ENCODE assay signal across 20 cellular contexts in genomic region chr12:108753969-108754368, GRCh38. TPM values are rescaled to one million over a fixed set of nuclear protein-coding genes. Genes with fewer than 3 reads are reported as not detected.
DNase-seq lines count a peak whose midpoint lies in the region; ATAC-seq, FAIRE-seq and TF ChIP-seq lines count a peak whose summit lies in the region.
"Had no signal": no experiment of that assay in that cellular context is flagged by ENCODE, and none has a peak within 500 bp of the region (broad histone marks: within the 10 kb centered on the region; RNA-seq: fewer than 3 reads in every experiment).

No MANE protein-coding gene starts in this region.

- ATAC-seq in HepG2 (no peak), right lobe of liver (no peak)
- no peak for ATAC-seq in central memory CD8-positive, alpha-beta T cell (replicated peaks; ENCODE audit: extremely low read depth, poor library complexity, severe bottlenecking)
- ATAC-seq: GM23338 had no signal

- no peaks in the 10 kb centered on the region for H3K27me3 ChIP-seq in HepG2 (ENCODE audit: control insufficient read depth in 1 of 2, insufficient read depth in 2 of 2, low read length in 2 of 2)
- no peaks in the 10 kb centered on the region for H3K27me3 ChIP-seq in right lobe of liver
- no peaks in the 10 kb centered on the region for H3K27me3 ChIP-seq in neural progenitor cell
- H3K27me3 ChIP-seq in spleen (replicated peaks in 1 of 7) = no peaks in the 10 kb centered on the region
- H3K27me3 ChIP-seq: BLaER1 had no signal

- H3K27ac ChIP-seq in HepG2 (ENCODE audit: extremely low read length, insufficient read depth, low read length) = no peak overlapping the region
- no peak overlapping the region for H3K27ac ChIP-seq in right lobe of liver
- no peak overlapping the region for H3K27ac ChIP-seq in neural progenitor cell
- H3K27ac ChIP-seq in spleen = no peak overlapping the region
- H3K27ac ChIP-seq: BLaER1 had no signal

- WGBS in HepG2 (ENCODE audit: low lambda C conversion rate) = 79% methylated on average over 5 of the region's 7 CpGs
- 80% methylated on average over 6 of the region's 7 CpGs for WGBS in right lobe of liver (ENCODE audit: insufficient coverage, low coverage, low lambda C conversion rate, missing lambda C conversion rate)
- 75 to 89% (median 86%) methylated on average over 5 to 7 of the region's 7 CpGs for WGBS in spleen, 5 donors

- H3K9ac ChIP-seq in HepG2 (ENCODE audit: insufficient read depth, low read depth, low read length) = no peak overlapping the region
- H3K9ac ChIP-seq in neural progenitor cell = no peak overlapping the region
- H3K9ac ChIP-seq: BLaER1 had no signal

- peaks cover 31% of the 10 kb centered on the region for H3K4me1 ChIP-seq in HepG2 (ENCODE audit: insufficient read depth, low read length)
- H3K4me1 ChIP-seq in right lobe of liver = no peaks in the 10 kb centered on the region
- peaks cover 3% of the 10 kb centered on the region for H3K4me1 ChIP-seq in neural progenitor cell
- no peaks in the 10 kb centered on the region for H3K4me1 ChIP-seq in spleen
- H3K4me1 ChIP-seq: BLaER1 had no signal

- TF ChIP-seq EP300 in HepG2 (IDR thresholded peaks at IDR 0.05; ENCODE audit: low read depth in 2 of 2, low read length in 2 of 2) (no peak), HepG2 (CRISPR knock-in tag; IDR thresholded peaks at IDR 0.05; ENCODE audit: borderline replicate concordance) (no peak)

- TF ChIP-seq RAD21 in HepG2 (CRISPR knock-in tag; IDR thresholded peaks at IDR 0.05) = no peak

- no peak overlapping the region for H3K4me2 ChIP-seq in HepG2 (ENCODE audit: low read depth, low read length)
- no peak overlapping the region for H3K4me2 ChIP-seq in neural progenitor cell
- H3K4me2 ChIP-seq: BLaER1, GM23338 had no signal

- FAIRE-seq in HepG2 (lab: Jason Lieb, UNC) = no peak
- FAIRE-seq: GM19239, H54 had no signal

- no peaks in the 10 kb centered on the region for H3K79me2 ChIP-seq in HepG2 (ENCODE audit: insufficient read depth, low read length)
- no peaks in the 10 kb centered on the region for H3K79me2 ChIP-seq in neural progenitor cell (ENCODE audit: low read depth)

- H3K4me3 Mint-ChIP-seq in central memory CD8-positive, alpha-beta T cell = no peak overlapping the region
- H3K4me3 Mint-ChIP-seq in neural progenitor cell = no peak overlapping the region
- H3K4me3 Mint-ChIP-seq: CD14-positive monocyte; CD4-positive, alpha-beta memory T cell; GM23338; HFFc6 had no signal

- H3K36me3 Mint-ChIP-seq in central memory CD8-positive, alpha-beta T cell (ENCODE audit: insufficient read depth) = no peaks in the 10 kb centered on the region
- no peaks in the 10 kb centered on the region for H3K36me3 Mint-ChIP-seq in neural progenitor cell
- H3K36me3 Mint-ChIP-seq: CD14-positive monocyte; CD4-positive, alpha-beta memory T cell had no signal

- no peaks in the 10 kb centered on the region for H3K4me1 Mint-ChIP-seq in central memory CD8-positive, alpha-beta T cell
- peaks cover 24% of the 10 kb centered on the region for H3K4me1 Mint-ChIP-seq in neural progenitor cell
- H3K4me1 Mint-ChIP-seq: CD4-positive, alpha-beta memory T cell; GM23338 had no signal

- POLR2A ChIA-PET in HepG2 (lab: Yijun Ruan, JAX) = no interaction called here

- CTCF ChIA-PET in HepG2 (lab: Yijun Ruan, JAX; ENCODE audit: low intra/inter-chr PET ratio, low total read pairs) = no interaction called here

- no peaks in the 10 kb centered on the region for H3F3A ChIP-seq in neural progenitor cell (ENCODE audit: low read depth)

- H3K9me3 ChIP-seq in HepG2 (ENCODE audit: low read length) = no peaks in the 10 kb centered on the region
- no peaks in the 10 kb centered on the region for H3K9me3 ChIP-seq in right lobe of liver
- H3K9me3 ChIP-seq in neural progenitor cell (ENCODE audit: low read depth) = no peaks in the 10 kb centered on the region
- H3K9me3 ChIP-seq in spleen = no peaks in the 10 kb centered on the region
- H3K9me3 ChIP-seq: BLaER1 had no signal

- BruUV-seq in HepG2 (replicated peaks; lab: Mats Ljungman, UMichigan) = no TSS peak

- DNase-seq in HepG2 (ENCODE audit: low spot score) (no peak), right lobe of liver (no peak), neural progenitor cell (ENCODE audit: low spot score) (no peak), spleen (peak; percentile 72), DMS79 (lab: John Stamatoyannopoulos, UW) (no peak), amniotic stem cell (lab: John Stamatoyannopoulos, UW) (no peak), glomerular visceral epithelial cell (ENCODE audit: extremely low spot score) (no peak)
- no peak for DNase-seq in central memory CD8-positive, alpha-beta T cell (ENCODE audit: low spot score in 2 of 2)
- DNase-seq: 8988T; CD4-positive, alpha-beta memory T cell; DMS153; DMS79 treated with DMSO at 0.1 percent for 48 hours; GF-D8; HCEC 1CT; HFFc6 had no signal

- TF ChIP-seq CTCF in HepG2 (CRISPR knock-in tag; IDR thresholded peaks at IDR 0.05) (no peak), right lobe of liver (IDR thresholded peaks at IDR 0.05) (no peak), neural progenitor cell (IDR thresholded peaks at IDR 0.05) (no peak), spleen (IDR thresholded peaks at IDR 0.05 in 8 of 11, conservative IDR thresholded peaks at IDR 0.05 in 3 of 11) (no peak)

- no peaks in the 10 kb centered on the region for H3K9me3 Mint-ChIP-seq in central memory CD8-positive, alpha-beta T cell
- no peaks in the 10 kb centered on the region for H3K9me3 Mint-ChIP-seq in neural progenitor cell
- H3K9me3 Mint-ChIP-seq: CD4-positive, alpha-beta memory T cell; GM23338; HFFc6 had no signal

- H2AFZ ChIP-seq in HepG2 (ENCODE audit: low read length) = no peak overlapping the region
- H2AFZ ChIP-seq in neural progenitor cell (replicated peaks) = no peak overlapping the region
- H2AFZ ChIP-seq: GM23338 had no signal

- H3K27ac Mint-ChIP-seq in central memory CD8-positive, alpha-beta T cell (ENCODE audit: low read depth) = peak overlapping the region; percentile 58
- H3K27ac Mint-ChIP-seq in neural progenitor cell = peak overlapping the region; percentile 77
- H3K27ac Mint-ChIP-seq: CD4-positive, alpha-beta memory T cell; GM23338; HFFc6 had no signal

- no peaks in the 10 kb centered on the region for H3K36me3 ChIP-seq in HepG2 (replicated peaks in 1 of 2; ENCODE audit: control insufficient read depth in 1 of 2, insufficient read depth in 2 of 2, low read length in 2 of 2)
- H3K36me3 ChIP-seq in right lobe of liver = no peaks in the 10 kb centered on the region
- H3K36me3 ChIP-seq in neural progenitor cell = no peaks in the 10 kb centered on the region
- H3K36me3 ChIP-seq in spleen = no peaks in the 10 kb centered on the region
- H3K36me3 ChIP-seq: BLaER1 had no signal

- in situ Hi-C loops in HepG2 (cut with HindIII; ENCODE audit: extremely low pct_ligation_motif_present, low pct_unique_long_range_greater_than_20kb) = no loop called here

- H3K27me3 Mint-ChIP-seq in central memory CD8-positive, alpha-beta T cell = no peaks in the 10 kb centered on the region
- peaks cover 6% of the 10 kb centered on the region for H3K27me3 Mint-ChIP-seq in neural progenitor cell (ENCODE audit: insufficient read depth, low read depth)
- H3K27me3 Mint-ChIP-seq: CD4-positive, alpha-beta memory T cell had no signal

- intact Hi-C loops in HepG2 (cut with micrococcal nuclease; ENCODE audit: unreplicated experiment) (loop anchor here (1.0 kb wide), 1 partner anchor 8 kb away; no protein-coding TSS in a partner anchor), right lobe of liver (cut with DNase I) (no loop called here), spleen (cut with DNase I; ENCODE audit: low total_unique reads) (no loop called here)

- TF ChIP-seq POLR2A in HepG2 (IDR thresholded peaks at IDR 0.05; ENCODE audit: insufficient read depth in 1 of 2, low read depth in 2 of 2, low read length in 2 of 2) (no peak), right lobe of liver (IDR thresholded peaks at IDR 0.05) (no peak), spleen (IDR thresholded peaks at IDR 0.05) (no peak)

- H4K20me1 ChIP-seq in HepG2 (ENCODE audit: insufficient read depth, low read length) = no peaks in the 10 kb centered on the region
- no peaks in the 10 kb centered on the region for H4K20me1 ChIP-seq in neural progenitor cell (ENCODE audit: low read depth)
- H4K20me1 ChIP-seq: BLaER1 had no signal

- H3K4me3 ChIP-seq in HepG2 (replicated peaks in 1 of 3; ENCODE audit: insufficient read depth in 1 of 3, low read depth in 2 of 3, low read length in 3 of 3) (no peak overlapping the region), right lobe of liver (no peak overlapping the region), neural progenitor cell (no peak overlapping the region), spleen (no peak overlapping the region)
- H3K4me3 ChIP-seq: BLaER1, GM23338 had no signal

TF ChIP-seq in HepG2, 621 proteins besides CTCF, POLR2A, EP300 and RAD21 (continues in another document):
- TF ChIP-seq DNMT3B (CRISPR knock-in tag; conservative IDR thresholded peaks at IDR 0.05) = no peak

RNA-seq across cellular contexts. Expression of gene CORO1C, which starts 22.7 kb away (rescaled TPM):
- total RNA-seq in HepG2 (2016; rRNA removed; fragmentation: Illumina TruSeq; extraction: Trizol) (73.7 and 128 TPM in 2 replicates), right lobe of liver (100 to 1,000 TPM in 1 of 6 experiments, 10 to 100 TPM in 5; 36.6 to 100 (median 57.5) TPM), neural progenitor cell (ENCODE audit: low replicate concordance) (116 and 128 TPM in 2 replicates), spleen (100 to 1,000 TPM in 2 of 7 donors, 10 to 100 TPM in 5; 71.2 to 119 (median 79.1) TPM)
- total RNA-seq in HepG2 (2016; cell fraction: cytosol; rRNA removed; fragmentation: Illumina TruSeq; extraction: Trizol; ENCODE audit: low read depth) = 21.0 and 28.0 TPM in 2 replicates
- total RNA-seq in HepG2 (2016; cell fraction: insoluble cytoplasmic fraction; rRNA removed; fragmentation: Illumina TruSeq; extraction: Trizol) = 70.7 and 135 TPM in 2 replicates
- total RNA-seq in HepG2 (2016; cell fraction: membrane; rRNA removed; fragmentation: Illumina TruSeq; extraction: Trizol) = 29.9 and 30.4 TPM in 2 replicates
- 66.4 and 67.4 TPM in 2 replicates for total RNA-seq in HepG2 (2016; cell fraction: nucleus; rRNA removed; fragmentation: Illumina TruSeq; extraction: Trizol)
- polyA plus RNA-seq in HepG2 (2011; rRNA removed) (116 and 131 TPM in 2 replicates), spleen (10 to 100 TPM; 12.0 to 26.1 (median 17.1) TPM)
- polyA plus RNA-seq in HepG2 (2011; cell fraction: cytosol; rRNA removed) = 95.2 and 104 TPM in 2 replicates
- 66.8 and 86.4 TPM in 2 replicates for polyA plus RNA-seq in HepG2 (2011; cell fraction: nucleus; rRNA removed)
- polyA plus RNA-seq in HepG2 (2012) = 68.8 and 74.2 TPM in 2 replicates
- polyA plus RNA-seq in HepG2 (2016; cell fraction: cytosol; fragmentation: Illumina TruSeq; extraction: Trizol; ENCODE audit: low read depth) = 5.3 and 6.6 TPM in 2 replicates
- polyA plus RNA-seq in HepG2 (2016; cell fraction: insoluble cytoplasmic fraction; fragmentation: Illumina TruSeq; extraction: Trizol; ENCODE audit: low read depth) = 202 and 219 TPM in 2 replicates
- polyA plus RNA-seq in HepG2 (2016; cell fraction: membrane; fragmentation: Illumina TruSeq; extraction: Trizol; ENCODE audit: low read depth) = 17.3 and 18.7 TPM in 2 replicates
- 93.1 and 94.0 TPM in 2 replicates for polyA plus RNA-seq in HepG2 (2016; cell fraction: nucleus; fragmentation: Illumina TruSeq; extraction: Trizol; ENCODE audit: insufficient read depth, low read depth)
- polyA minus RNA-seq in HepG2 (2011; rRNA and poly(A)+ RNA removed; ENCODE audit: low replicate concordance) = 321 and 493 TPM in 2 replicates
- 108 and 148 TPM in 2 replicates for polyA minus RNA-seq in HepG2 (2011; cell fraction: cytosol; rRNA and poly(A)+ RNA removed)
- polyA minus RNA-seq in HepG2 (2011; cell fraction: nucleus; rRNA and poly(A)+ RNA removed) = 132 and 144 TPM in 2 replicates
